ENCODE assay signal across 1 cellular context in genomic region chr1:180833180-180833579, GRCh38.
TF ChIP-seq lines count a peak whose summit lies in the region.

No MANE protein-coding gene starts in this region.

TF ChIP-seq in HEK293, 187 proteins besides CTCF, POLR2A, EP300 and RAD21:
- TF ChIP-seq SETDB1 (IDR thresholded peaks at IDR 0.05; ENCODE audit: insufficient read length, low read length), result peak; percentile 83
- peak; percentile 93 for TF ChIP-seq ZNF529 (tag by site-specific recombination; IDR thresholded peaks at IDR 0.05; ENCODE audit: insufficient replicate concordance)
TF ChIP-seq in HEK293: peak in this region for 2; not testable (repeated sequence) for 185.
